ENCODE assay signal across 18 cellular contexts in genomic region chr17:38789185-38789584, GRCh38. TPM values are rescaled to one million over a fixed set of nuclear protein-coding genes. Genes with fewer than 3 reads are reported as not detected.
DNase-seq lines count a peak whose midpoint lies in the region; ATAC-seq and TF ChIP-seq lines count a peak whose summit lies in the region.
"Had no signal": no experiment of that assay in that cellular context is flagged by ENCODE, and none has a peak within 500 bp of the region (broad histone marks: within the 10 kb centered on the region; RNA-seq: fewer than 3 reads in every experiment).

No MANE protein-coding gene starts in this region.

- no peaks in the 10 kb centered on the region for H3K9me3 Mint-ChIP-seq in progenitor cell of endocrine pancreas (ENCODE audit: low read depth)
- H3K9me3 Mint-ChIP-seq: activated B cell treated with CpG ODN at 0.5 μM for 24 hours; activated naive CD4-positive, alpha-beta T cell treated with anti-CD3 and anti-CD28 coated beads, Interleukin-2, amount 10 ng/mL, durations not matched to agents 7 days and 5 days; naive B cell had no signal

- no peak for TF ChIP-seq CTCF in progenitor cell of endocrine pancreas (IDR thresholded peaks at IDR 0.05; ENCODE audit: unreplicated experiment)

- H3K27me3 Mint-ChIP-seq in progenitor cell of endocrine pancreas, result no peaks in the 10 kb centered on the region
- H3K27me3 Mint-ChIP-seq: activated B cell treated with CpG ODN at 0.5 μM for 24 hours; activated naive CD4-positive, alpha-beta T cell treated with anti-CD3 and anti-CD28 coated beads, Interleukin-2, amount 10 ng/mL, durations not matched to agents 7 days and 5 days; naive B cell had no signal

- ATAC-seq in GM21576 (IDR thresholded peaks at IDR 0.05; ENCODE audit: unreplicated experiment), result no peak
- ATAC-seq: A549, heart left ventricle, K562, left colon had no signal

- H3K27ac Mint-ChIP-seq in progenitor cell of endocrine pancreas, result no peak overlapping the region
- H3K27ac Mint-ChIP-seq: activated B cell treated with CpG ODN at 0.5 μM for 24 hours; activated naive CD4-positive, alpha-beta T cell treated with anti-CD3 and anti-CD28 coated beads, Interleukin-2, amount 10 ng/mL, durations not matched to agents 7 days and 5 days had no signal

- peak; percentile 42 for DNase-seq in AG08396 (ENCODE audit: low spot score)
- peak; percentile 78 for DNase-seq in LHCN-M2 (ENCODE audit: low read depth)
- DNase-seq in amniotic epithelial cell (ENCODE audit: low read depth), result peak; percentile 28
- DNase-seq in islet precursor cell, result peak; percentile 86
- DNase-seq in GM19240 (ENCODE audit: insufficient read length, low spot score), result no peak
- DNase-seq in activated CD4-positive, CD25-positive, alpha-beta regulatory T cell treated with anti-CD3 and anti-CD28 coated beads, Interleukin-2, amount 50 U/mL, for 72 hours, result no peak
- DNase-seq in progenitor cell of endocrine pancreas (ENCODE audit: low spot score, unreplicated experiment), result no peak
- DNase-seq: activated B cell treated with CpG ODN at 0.5 μM for 24 hours; activated naive CD4-positive, alpha-beta T cell treated with anti-CD3 and anti-CD28 coated beads, Interleukin-2, amount 10 ng/mL, durations not matched to agents 7 days and 5 days; heart left ventricle; left colon; naive B cell; NCI-H1105; NCI-H345; stimulated activated CD4-positive, alpha-beta T cell treated with anti-CD3 and anti-CD28 coated beads, Interleukin-4, amount 100 ng/mL, for 4 hours had no signal

- peaks cover 9% of the 10 kb centered on the region for H3K4me1 Mint-ChIP-seq in progenitor cell of endocrine pancreas (ENCODE audit: low read depth)

- no peak overlapping the region for H3K4me3 Mint-ChIP-seq in progenitor cell of endocrine pancreas (ENCODE audit: low read depth)
- H3K4me3 Mint-ChIP-seq: activated B cell treated with CpG ODN at 0.5 μM for 24 hours; activated naive CD4-positive, alpha-beta T cell treated with anti-CD3 and anti-CD28 coated beads, Interleukin-2, amount 10 ng/mL, durations not matched to agents 7 days and 5 days; naive B cell had no signal

- H3K36me3 Mint-ChIP-seq in progenitor cell of endocrine pancreas (ENCODE audit: insufficient read depth), result peaks cover 3% of the 10 kb centered on the region

RNA-seq across cellular contexts. Expression of gene PIP4K2B, which starts 10.2 kb away (rescaled TPM):
- total RNA-seq in LHCN-M2 (2014; rRNA removed) (65.9 and 68.3 TPM in 2 replicates), progenitor cell of endocrine pancreas (66.8 and 77.8 TPM in 2 replicates)
- polyA plus RNA-seq in LHCN-M2 (2012), result 30.6 TPM

RNA-seq across cellular contexts. Expression of gene CWC25, which starts 35.9 kb away (rescaled TPM):
- 9.5 and 10.1 TPM in 2 replicates for total RNA-seq in LHCN-M2 (2014; rRNA removed)
- 9.3 TPM for polyA plus RNA-seq in LHCN-M2 (2012)
- total RNA-seq in progenitor cell of endocrine pancreas, result 17.1 and 19.9 TPM in 2 replicates

RNA-seq across cellular contexts. Expression of gene PSMB3, which starts 36.6 kb away (rescaled TPM):
- total RNA-seq in LHCN-M2 (2014; rRNA removed), result 233 and 303 TPM in 2 replicates
- polyA plus RNA-seq in LHCN-M2 (2012), result 330 TPM
- 134 and 138 TPM in 2 replicates for total RNA-seq in progenitor cell of endocrine pancreas

RNA-seq across cellular contexts. Expression of gene PCGF2, which starts 41.0 kb away (rescaled TPM):
- total RNA-seq in LHCN-M2 (2014; rRNA removed) (6.4 and 7.7 TPM in 2 replicates), progenitor cell of endocrine pancreas (109 and 112 TPM in 2 replicates)
- 43.1 TPM for polyA plus RNA-seq in LHCN-M2 (2012)
- total RNA-seq: activated B cell treated with CpG ODN at 0.5 μM for 24 hours had no signal

RNA-seq across cellular contexts. Expression of gene CISD3, which starts 59.0 kb away (rescaled TPM):
- 7.4 and 9.9 TPM in 2 replicates for total RNA-seq in LHCN-M2 (2014; rRNA removed)
- 61.0 TPM for polyA plus RNA-seq in LHCN-M2 (2012)
- 5.1 and 5.9 TPM in 2 replicates for total RNA-seq in progenitor cell of endocrine pancreas

Comparison
In these comparisons a context has a peak if more than half of its experiments do, and no peak if none do; other contexts are left out.
1. DNase-seq: peak in AG08396 (single experiment), LHCN-M2 (single experiment), amniotic epithelial cell (single experiment) and islet precursor cell (single experiment); none in GM19240 (single experiment), activated CD4-positive, CD25-positive, alpha-beta regulatory T cell treated with anti-CD3 and anti-CD28 coated beads, Interleukin-2, amount 50 U/mL, for 72 hours (single experiment) and progenitor cell of endocrine pancreas (single experiment).